ENCODE assay signal across 8 cellular contexts in genomic region chr21:43810505-43811261, GRCh38. TPM values are rescaled to one million over a fixed set of nuclear protein-coding genes. Genes with fewer than 3 reads are reported as not detected.
DNase-seq lines count a peak whose midpoint lies in the region; ATAC-seq and TF ChIP-seq lines count a peak whose summit lies in the region.

No MANE protein-coding gene starts in this region.

- TF ChIP-seq CTCF in SU-DHL-6 (IDR thresholded peaks at IDR 0.05; ENCODE audit: insufficient read depth, low read length, poor library complexity, severe bottlenecking) (peak; percentile 95), psoas muscle (IDR thresholded peaks at IDR 0.05) (peak; percentile 96), uterus (IDR thresholded peaks at IDR 0.05) (peak; percentile 87 to 96 (median 90))

- no peak overlapping the region for H3K4me3 ChIP-seq in GM23248
- no peak overlapping the region for H3K4me3 ChIP-seq in SU-DHL-6 (ENCODE audit: insufficient read depth, low read length, poor library complexity, severe bottlenecking)
- peak overlapping the region; percentile 39 for H3K4me3 ChIP-seq in psoas muscle
- no peak overlapping the region for H3K4me3 ChIP-seq in uterus

- H3K9ac ChIP-seq in GM23248 (no peak overlapping the region), SU-DHL-6 (ENCODE audit: low read length) (no peak overlapping the region)

- peak; percentile 85 to 88 for ATAC-seq in activated naive CD4-positive, alpha-beta T cell treated with anti-CD3 and anti-CD28 coated beads, Interleukin-2, amount 50 U/mL, for 72 hours
- ATAC-seq in Right ventricle myocardium superior (ENCODE audit: poor library complexity) (peak; percentile 92), psoas muscle (peak; percentile 83 to 89 (median 86))

- peak; percentile 93 for DNase-seq in DMS 273 (lab: John Stamatoyannopoulos, UW; ENCODE audit: unreplicated experiment)
- DNase-seq in GM23248, result peak; percentile 73
- peak; percentile 61 for DNase-seq in NCI-H1048 (lab: John Stamatoyannopoulos, UW)
- peak; percentile 83 to 100 for DNase-seq in activated naive CD4-positive, alpha-beta T cell treated with anti-CD3 and anti-CD28 coated beads, Interleukin-2, amount 50 U/mL, for 72 hours (ENCODE audit: low spot score in 2 of 2)
- peak; percentile 92 for DNase-seq in Right ventricle myocardium superior
- DNase-seq in psoas muscle, result peak; percentile 90 to 95
- DNase-seq in uterus, result peak; percentile 72 to 73

- no peak for TF ChIP-seq POLR2A in uterus (IDR thresholded peaks at IDR 0.05)

- H3K79me2 ChIP-seq in GM23248 (ENCODE audit: insufficient read depth) (no peaks in the 10 kb centered on the region), SU-DHL-6 (ENCODE audit: insufficient read depth, low read length) (no peaks in the 10 kb centered on the region)

- H3K36me3 Mint-ChIP-seq in activated naive CD4-positive, alpha-beta T cell treated with anti-CD3 and anti-CD28 coated beads, Interleukin-2, amount 50 U/mL, for 72 hours, result no peaks in the 10 kb centered on the region

- H3K9me3 ChIP-seq in GM23248 (ENCODE audit: low read depth) (no peaks in the 10 kb centered on the region), SU-DHL-6 (ENCODE audit: insufficient read depth, low read length) (no peaks in the 10 kb centered on the region), psoas muscle (no peaks in the 10 kb centered on the region), uterus (no peaks in the 10 kb centered on the region)

- H3F3A ChIP-seq in GM23248 (ENCODE audit: insufficient read depth) (peaks cover 6% of the 10 kb centered on the region; the same call in 1 of the 2 replicates), SU-DHL-6 (ENCODE audit: insufficient read depth) (peaks cover 2% of the 10 kb centered on the region; the same call in 1 of the 2 replicates)

- H3K36me3 ChIP-seq in GM23248 (ENCODE audit: low read depth), result no peaks in the 10 kb centered on the region
- no peaks in the 10 kb centered on the region for H3K36me3 ChIP-seq in SU-DHL-6 (ENCODE audit: low read length)
- H3K36me3 ChIP-seq in psoas muscle (ENCODE audit: insufficient read depth in 1 of 2, low read depth in 1 of 2), result peaks cover 0 to 7% of the 10 kb centered on the region in 2 donors
- no peaks in the 10 kb centered on the region for H3K36me3 ChIP-seq in uterus

- no peaks in the 10 kb centered on the region for H3K9me2 ChIP-seq in GM23248 (ENCODE audit: insufficient read depth)
- no peaks in the 10 kb centered on the region for H3K9me2 ChIP-seq in SU-DHL-6 (replicated peaks; ENCODE audit: insufficient read depth, low read length)

- H2AFZ ChIP-seq in GM23248, result no peak overlapping the region
- H2AFZ ChIP-seq in SU-DHL-6 (ENCODE audit: low read depth, low read length, severe bottlenecking), result no peak overlapping the region

- H3K4me2 ChIP-seq in GM23248 (ENCODE audit: unreplicated experiment), result no peak overlapping the region
- H3K4me2 ChIP-seq in SU-DHL-6 (ENCODE audit: low read depth, low read length, poor library complexity, severe bottlenecking), result no peak overlapping the region

- H3K9me3 Mint-ChIP-seq in activated naive CD4-positive, alpha-beta T cell treated with anti-CD3 and anti-CD28 coated beads, Interleukin-2, amount 50 U/mL, for 72 hours, result no peaks in the 10 kb centered on the region

- intact Hi-C loops in Right ventricle myocardium superior (cut with DNase I) (loop anchor here (5.0 kb wide), 1 partner anchor 167 kb away; no protein-coding TSS in a partner anchor), psoas muscle (cut with DNase I) (loop anchor here (1.0 to 10.0 kb wide), 7 partner anchors 52 to 165 kb away; partner anchors contain the start of gene AGPAT3 (in 1 of the 2)), uterus (cut with DNase I; ENCODE audit: low total_unique reads) (no loop called here)

- no peaks in the 10 kb centered on the region for H4K20me1 ChIP-seq in GM23248 (ENCODE audit: insufficient read depth)
- H4K20me1 ChIP-seq in SU-DHL-6 (ENCODE audit: low read depth, low read length), result no peaks in the 10 kb centered on the region

- in situ Hi-C loops in GM23248 (cut with MboI), result no loop called here

- H3K4me1 ChIP-seq in GM23248 (ENCODE audit: insufficient read depth), result no peaks in the 10 kb centered on the region
- peaks cover 19% of the 10 kb centered on the region for H3K4me1 ChIP-seq in psoas muscle
- peaks cover 0 to 8% of the 10 kb centered on the region in 2 donors for H3K4me1 ChIP-seq in uterus

- H3K27ac ChIP-seq in GM23248 (no peak overlapping the region), SU-DHL-6 (ENCODE audit: low read depth, low read length) (no peak overlapping the region), psoas muscle (no peak overlapping the region), uterus (no peak overlapping the region)

- 6 to 12% methylated on average over 16 to 23 of the region's 23 CpGs for WGBS in GM23248 (ENCODE audit: low coverage in 1 of 2, low lambda C conversion rate in 2 of 2, missing lambda C conversion rate in 2 of 2), 2 experiments
- WGBS in psoas muscle, 3 donors, result 14 to 20% (median 19%) methylated on average over 22 to 23 of the region's 23 CpGs

- H3K27ac Mint-ChIP-seq in activated naive CD4-positive, alpha-beta T cell treated with anti-CD3 and anti-CD28 coated beads, Interleukin-2, amount 50 U/mL, for 72 hours, result no peak overlapping the region

- no peaks in the 10 kb centered on the region for H3K27me3 ChIP-seq in GM23248 (replicated peaks; ENCODE audit: insufficient read depth)
- H3K27me3 ChIP-seq in SU-DHL-6 (ENCODE audit: low read length), result no peaks in the 10 kb centered on the region
- H3K27me3 ChIP-seq in psoas muscle (ENCODE audit: insufficient read depth in 3 of 3, low read length in 2 of 3), result no peaks in the 10 kb centered on the region
- H3K27me3 ChIP-seq in uterus, result no peaks in the 10 kb centered on the region

RNA-seq across cellular contexts. Expression of gene RRP1, which starts 21.3 kb away (rescaled TPM):
- total RNA-seq in GM23248 (2014; rRNA removed; shearing (Covaris generic)), result 22.3 and 25.2 TPM in 2 replicates
- polyA plus RNA-seq in GM23248 (2016; fragmentation: Nextera tagmentation; extraction: Ambion mirVana) (17.6 and 18.0 TPM in 2 replicates), psoas muscle (10 to 100 TPM; 14.7 to 22.0 (median 16.3) TPM)
- total RNA-seq in activated naive CD4-positive, alpha-beta T cell treated with anti-CD3 and anti-CD28 coated beads, Interleukin-2, amount 50 U/mL, for 72 hours, result 10 to 100 TPM; 29.9 to 54.1 TPM
- total RNA-seq in Right ventricle myocardium superior (9.4 TPM), psoas muscle (10 to 100 TPM in 3 of 4 donors, 1 to 10 TPM in 1; 9.5 to 29.7 (median 19.2) TPM), uterus (10 to 100 TPM; 11.0 to 31.5 (median 19.5) TPM)

RNA-seq across cellular contexts. Expression of gene CSTB, which starts 34.6 kb away (rescaled TPM):
- total RNA-seq in GM23248 (2014; rRNA removed; shearing (Covaris generic)), result 6.7 and 7.8 TPM in 2 replicates
- 95.0 and 97.5 TPM in 2 replicates for polyA plus RNA-seq in GM23248 (2016; fragmentation: Nextera tagmentation; extraction: Ambion mirVana)
- 10 to 100 TPM; 19.8 to 36.7 TPM for total RNA-seq in activated naive CD4-positive, alpha-beta T cell treated with anti-CD3 and anti-CD28 coated beads, Interleukin-2, amount 50 U/mL, for 72 hours
- total RNA-seq in Right ventricle myocardium superior, result 36.1 TPM
- total RNA-seq in psoas muscle, result 10 to 100 TPM; 16.0 to 24.8 (median 20.7) TPM
- polyA plus RNA-seq in psoas muscle, result 10 to 100 TPM; 16.7 to 35.2 (median 25.2) TPM
- total RNA-seq in uterus, result 10 to 100 TPM in 1 of 4 donors, 1 to 10 TPM in 3; 2.0 to 31.2 (median 5.6) TPM

RNA-seq across cellular contexts. Expression of gene AGPAT3, which starts 54.3 kb away (rescaled TPM):
- total RNA-seq in GM23248 (2014; rRNA removed; shearing (Covaris generic)), result 29.3 and 35.2 TPM in 2 replicates
- polyA plus RNA-seq in GM23248 (2016; fragmentation: Nextera tagmentation; extraction: Ambion mirVana), result 12.2 and 12.3 TPM in 2 replicates
- 100 to 1,000 TPM in 1 of 2 donors, 10 to 100 TPM in 1; 21.2 to 109 TPM for total RNA-seq in activated naive CD4-positive, alpha-beta T cell treated with anti-CD3 and anti-CD28 coated beads, Interleukin-2, amount 50 U/mL, for 72 hours
- total RNA-seq in Right ventricle myocardium superior, result 96.3 TPM
- total RNA-seq in psoas muscle, result 100 to 1,000 TPM in 1 of 4 donors, 10 to 100 TPM in 3; 47.9 to 117 (median 64.4) TPM
- 10 to 100 TPM; 28.4 to 70.0 (median 35.7) TPM for polyA plus RNA-seq in psoas muscle
- total RNA-seq in uterus, result 10 to 100 TPM in 3 of 4 donors, 1 to 10 TPM in 1; 6.8 to 43.4 (median 28.4) TPM
